23 cellular contexts compared by ENCODE assay signal in the genomic region with DNA sequence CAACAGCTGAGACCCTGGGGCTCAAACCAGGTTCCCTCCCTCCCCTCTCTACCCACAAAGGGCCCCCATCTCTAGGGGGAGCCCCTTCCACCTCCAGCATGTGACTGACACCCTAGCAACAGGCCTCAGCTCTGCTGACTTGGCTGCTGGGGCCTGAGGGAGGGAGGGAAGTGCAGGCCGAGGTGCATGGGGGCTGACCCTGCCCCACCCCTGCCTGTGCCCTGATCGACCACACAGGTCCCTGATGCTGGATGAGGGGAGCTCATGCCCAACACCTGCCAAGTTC. TPM values are rescaled to one million over a fixed set of nuclear protein-coding genes. Genes with fewer than 3 reads are reported as not detected.
DNase-seq lines count a peak whose midpoint lies in the region; ATAC-seq and TF ChIP-seq lines count a peak whose summit lies in the region.
"Had no signal": no experiment of that assay in that cellular context is flagged by ENCODE, and none has a peak within 500 bp of the region (broad histone marks: within the 10 kb centered on the region; RNA-seq: fewer than 3 reads in every experiment).

No MANE protein-coding gene starts in this region.

- H3K9me3 Mint-ChIP-seq in endodermal cell: no peaks in the 10 kb centered on the region
- H3K9me3 Mint-ChIP-seq: stimulated activated memory B cell treated with anti-CD40 and anti-IgM and Interleukin-4, amounts not matched to agents 10 μg/mL and 1 μg/mL and 100 μg/mL, for 72 hours had no signal

- H3K4me3 Mint-ChIP-seq in endodermal cell: no peak overlapping the region
- H3K4me3 Mint-ChIP-seq: stimulated activated memory B cell treated with anti-CD40 and anti-IgM and Interleukin-4, amounts not matched to agents 10 μg/mL and 1 μg/mL and 100 μg/mL, for 72 hours had no signal

- DNase-seq in right cardiac atrium (peak in 2 of 3 donors; percentile 46), heart right ventricle (no peak), endodermal cell (peak; percentile 38), transverse colon (peak; percentile 8), DMS79 (lab: John Stamatoyannopoulos, UW) (no peak)
- DNase-seq: ACHN; activated CD8-positive, alpha-beta memory T cell treated with anti-CD3 and anti-CD28 coated beads, Interleukin-2, amount 50 U/mL, for 4 hours; brain microvascular endothelial cell; effector memory CD4-positive, alpha-beta T cell; esophagus squamous epithelium; NCI-H1105 treated with DMSO at 0.1 percent for 48 hours; NCI-H2029 treated with DMSO at 0.1 percent for 48 hours; NCI-H226; OCI-M1; stimulated activated CD4-positive, alpha-beta T cell treated with anti-CD3 and anti-CD28 coated beads, Interleukin-1b, Interleukin-23, amount 100 ng/mL, for 48 hours; testis had no signal

- TF ChIP-seq CTCF in heart right ventricle (IDR thresholded peaks at IDR 0.05) (no peak), endodermal cell (conservative IDR thresholded peaks at IDR 0.05) (no peak), transverse colon (IDR thresholded peaks at IDR 0.05) (no peak)

- H3K36me3 ChIP-seq in heart right ventricle: no peaks in the 10 kb centered on the region
- no peaks in the 10 kb centered on the region for H3K36me3 ChIP-seq in endodermal cell (ENCODE audit: control insufficient read depth, insufficient read depth, low read length)
- no peaks in the 10 kb centered on the region for H3K36me3 ChIP-seq in transverse colon
- H3K36me3 ChIP-seq: BLaER1, brain microvascular endothelial cell, prostate gland had no signal

- H3K36me3 Mint-ChIP-seq in endodermal cell (ENCODE audit: low read depth): no peaks in the 10 kb centered on the region
- H3K36me3 Mint-ChIP-seq: stimulated activated memory B cell treated with anti-CD40 and anti-IgM and Interleukin-4, amounts not matched to agents 10 μg/mL and 1 μg/mL and 100 μg/mL, for 72 hours had no signal

- peaks cover 11% of the 10 kb centered on the region for H3K4me1 Mint-ChIP-seq in endodermal cell

- H3K9me3 ChIP-seq in right cardiac atrium (ENCODE audit: control insufficient read depth, low read length): no peaks in the 10 kb centered on the region
- no peaks in the 10 kb centered on the region for H3K9me3 ChIP-seq in heart right ventricle
- no peaks in the 10 kb centered on the region for H3K9me3 ChIP-seq in endodermal cell (ENCODE audit: control insufficient read depth, low read length)
- no peaks in the 10 kb centered on the region for H3K9me3 ChIP-seq in transverse colon
- H3K9me3 ChIP-seq: BLaER1, esophagus squamous epithelium, prostate gland, testis had no signal

- H3K27ac Mint-ChIP-seq in endodermal cell: no peak overlapping the region
- H3K27ac Mint-ChIP-seq: stimulated activated memory B cell treated with anti-CD40 and anti-IgM and Interleukin-4, amounts not matched to agents 10 μg/mL and 1 μg/mL and 100 μg/mL, for 72 hours had no signal

- H3K4me1 ChIP-seq in right cardiac atrium (ENCODE audit: control insufficient read depth, insufficient read depth, low read length): peaks cover 6% of the 10 kb centered on the region
- peaks cover 31 to 72% (median 55%) of the 10 kb centered on the region in 9 donors for H3K4me1 ChIP-seq in heart right ventricle
- no peaks in the 10 kb centered on the region for H3K4me1 ChIP-seq in endodermal cell (ENCODE audit: control insufficient read depth, insufficient read depth, low read length)
- peaks cover 15 to 69% (median 53%) of the 10 kb centered on the region in 4 donors for H3K4me1 ChIP-seq in transverse colon

- H3K27ac ChIP-seq in right cardiac atrium (ENCODE audit: low read length) (no peak overlapping the region), heart right ventricle (no peak overlapping the region), endodermal cell (ENCODE audit: low read depth, low read length) (no peak overlapping the region), transverse colon (no peak overlapping the region)
- H3K27ac ChIP-seq: BLaER1, brain microvascular endothelial cell, HL-60, prostate gland, testis had no signal

- TF ChIP-seq EP300 in transverse colon (IDR thresholded peaks at IDR 0.05; ENCODE audit: low read depth): no peak

- in situ Hi-C loops in transverse colon (cut with MboI; ENCODE audit: low pct_ligation_motif_present in 1 of 4, low pct_unique_long_range_greater_than_20kb in 1 of 4, low sequenced_read_pairs in 3 of 4): loop anchor here in 2 of 4 donors (25.0 kb wide), 2 partner anchors 180 to 205 kb away; partner anchors contain the start of genes CES3 (in 1 of the 2) and CES4A (in 1 of the 2)

- H3K4me3 ChIP-seq in right cardiac atrium (ENCODE audit: low read length) (no peak overlapping the region), heart right ventricle (no peak overlapping the region), endodermal cell (ENCODE audit: low read length) (no peak overlapping the region), transverse colon (no peak overlapping the region)
- H3K4me3 ChIP-seq: BLaER1, esophagus squamous epithelium, prostate gland, testis had no signal

- 68% methylated on average over 2 of the region's 2 CpGs for WGBS in right cardiac atrium
- WGBS in heart right ventricle, 2 donors: 72 to 75% methylated on average over 2 of the region's 2 CpGs
- WGBS in endodermal cell (ENCODE audit: insufficient coverage in 1 of 2, insufficient read length in 1 of 2), 2 experiments: 87% methylated on average over 2 of the region's 2 CpGs; no CpG with 5 or more reads in 1 of the 2 experiments
- 67% methylated on average over 2 of the region's 2 CpGs; no CpG with 5 or more reads in 1 of the 2 donors for WGBS in transverse colon (ENCODE audit: low coverage in 1 of 2), 2 donors

- H3K9ac ChIP-seq in endodermal cell (ENCODE audit: extremely low read depth, low read length, poor library complexity, severe bottlenecking): no peak overlapping the region
- H3K9ac ChIP-seq: BLaER1 had no signal

- peaks cover 93% of the 10 kb centered on the region for H3K27me3 Mint-ChIP-seq in endodermal cell (ENCODE audit: insufficient read depth)

- no peaks in the 10 kb centered on the region for H3K27me3 ChIP-seq in right cardiac atrium (ENCODE audit: control insufficient read depth, insufficient read depth)
- peaks cover 0 to 90% (median 24%) of the 10 kb centered on the region in 7 donors for H3K27me3 ChIP-seq in heart right ventricle
- H3K27me3 ChIP-seq in endodermal cell (ENCODE audit: control insufficient read depth, insufficient read depth, low read length, poor library complexity, severe bottlenecking): peaks cover 91% of the 10 kb centered on the region
- H3K27me3 ChIP-seq in transverse colon: peaks cover 51% of the 10 kb centered on the region
- H3K27me3 ChIP-seq: testis had no signal

- intact Hi-C loops in right cardiac atrium (cut with DNase I): no loop called here
- intact Hi-C loops in heart right ventricle (cut with DNase I): no loop called here
- intact Hi-C loops in transverse colon (cut with DNase I; ENCODE audit: low total_unique reads): no loop called here

- no peak for TF ChIP-seq POLR2A in transverse colon (IDR thresholded peaks at IDR 0.05)

- ATAC-seq in right cardiac atrium: no peak
- no peak for ATAC-seq in heart right ventricle
- ATAC-seq in GM19351 (IDR thresholded peaks at IDR 0.05; ENCODE audit: unreplicated experiment): no peak
- ATAC-seq: Right ventricle myocardium inferior; stimulated activated memory B cell treated with anti-CD40 and anti-IgM and Interleukin-4, amounts not matched to agents 10 μg/mL and 1 μg/mL and 100 μg/mL, for 72 hours had no signal

RNA-seq across cellular contexts. Expression of gene HSF4, which starts 2.3 kb away (rescaled TPM):
- total RNA-seq in right cardiac atrium: 10 to 100 TPM; 29.7 to 92.2 (median 60.3) TPM
- polyA plus RNA-seq in right cardiac atrium: 36.6 TPM
- total RNA-seq in heart right ventricle: 10 to 100 TPM; 32.9 to 71.3 (median 38.6) TPM
- 100 to 1,000 TPM in 1 of 2 donors, 1 to 10 TPM in 1; 9.1 to 199 TPM for polyA plus RNA-seq in heart right ventricle
- 1 to 10 TPM; 2.0 to 6.8 TPM for total RNA-seq in endodermal cell
- 1.2 TPM for polyA plus RNA-seq in endodermal cell (2013, experiment 1 of 2)
- 1.6 TPM for polyA plus RNA-seq in endodermal cell (2013, experiment 2 of 2)
- 100 to 1,000 TPM in 1 of 4 donors, 10 to 100 TPM in 3; 29.5 to 136 (median 76.6) TPM for total RNA-seq in transverse colon

RNA-seq across cellular contexts. Expression of gene NOL3, which starts 3.5 kb away (rescaled TPM):
- 100 to 1,000 TPM in 3 of 4 donors, 10 to 100 TPM in 1; 67.5 to 125 (median 107) TPM for total RNA-seq in right cardiac atrium
- 133 TPM for polyA plus RNA-seq in right cardiac atrium
- total RNA-seq in heart right ventricle: 10 to 100 TPM; 71.8 to 92.2 (median 79.9) TPM
- 100 to 1,000 TPM; 115 to 132 TPM for polyA plus RNA-seq in heart right ventricle
- total RNA-seq in endodermal cell: 10 to 100 TPM; 11.6 TPM
- polyA plus RNA-seq in endodermal cell (2013, experiment 1 of 2): 12.1 TPM
- 6.5 TPM for polyA plus RNA-seq in endodermal cell (2013, experiment 2 of 2)
- total RNA-seq in transverse colon: 10 to 100 TPM; 39.5 to 65.9 (median 41.2) TPM

RNA-seq across cellular contexts. Expression of gene FBXL8, which starts 7.1 kb away (rescaled TPM):
- total RNA-seq in right cardiac atrium: 10 to 100 TPM in 2 of 4 donors, 1 to 10 TPM in 2; 7.7 to 13.9 (median 9.9) TPM
- 9.8 TPM for polyA plus RNA-seq in right cardiac atrium
- 10 to 100 TPM in 1 of 10 donors, 1 to 10 TPM in 9; 3.9 to 10.5 (median 5.0) TPM for total RNA-seq in heart right ventricle
- polyA plus RNA-seq in heart right ventricle: 10 to 100 TPM in 1 of 2 donors, 1 to 10 TPM in 1; 8.6 to 17.3 TPM
- 1 to 10 TPM; 1.9 to 3.5 TPM for total RNA-seq in endodermal cell
- polyA plus RNA-seq in endodermal cell (2013, experiment 1 of 2): 1.1 TPM
- 0.75 TPM for polyA plus RNA-seq in endodermal cell (2013, experiment 2 of 2)
- 10 to 100 TPM; 30.0 to 91.1 (median 55.1) TPM for total RNA-seq in transverse colon

RNA-seq across cellular contexts. Expression of gene TRADD, which starts 7.1 kb away (rescaled TPM):
- 10 to 100 TPM in 2 of 4 donors, 1 to 10 TPM in 2; 9.0 to 11.1 (median 9.8) TPM for total RNA-seq in right cardiac atrium
- polyA plus RNA-seq in right cardiac atrium: 8.7 TPM
- total RNA-seq in heart right ventricle: 10 to 100 TPM in 1 of 10 donors, 1 to 10 TPM in 9; 4.8 to 12.4 (median 5.7) TPM
- polyA plus RNA-seq in heart right ventricle: 10 to 100 TPM in 1 of 2 donors, 1 to 10 TPM in 1; 9.7 to 17.9 TPM
- total RNA-seq in endodermal cell: 1 to 10 TPM; 2.8 to 5.4 TPM
- polyA plus RNA-seq in endodermal cell (2013, experiment 1 of 2): 1.3 TPM
- 0.83 TPM for polyA plus RNA-seq in endodermal cell (2013, experiment 2 of 2)
- total RNA-seq in transverse colon: 10 to 100 TPM; 32.2 to 74.8 (median 42.0) TPM
- polyA plus RNA-seq: neural cell had no signal

RNA-seq across cellular contexts. Expression of gene B3GNT9, which starts 16.0 kb away (rescaled TPM):
- total RNA-seq in right cardiac atrium (10 to 100 TPM; 17.0 to 19.8 (median 18.7) TPM), heart right ventricle (10 to 100 TPM in 4 of 10 donors, 1 to 10 TPM in 6; 7.4 to 17.6 (median 9.6) TPM), endodermal cell (10 to 100 TPM in 1 of 2 donors, 1 to 10 TPM in 1; 7.2 to 11.0 TPM), transverse colon (10 to 100 TPM in 1 of 4 donors, 1 to 10 TPM in 3; 1.5 to 69.1 (median 5.5) TPM)
- polyA plus RNA-seq in right cardiac atrium (11.7 TPM), heart right ventricle (10 to 100 TPM in 1 of 2 donors, 1 to 10 TPM in 1; 5.4 to 19.1 TPM)
- 2.7 TPM for polyA plus RNA-seq in endodermal cell (2013, experiment 1 of 2)
- polyA plus RNA-seq in endodermal cell (2013, experiment 2 of 2): 2.1 TPM
- polyA plus RNA-seq: neural cell had no signal

Comparison
In these comparisons a context has a peak if more than half of its experiments do, and no peak if none do; other contexts are left out.
1. DNase-seq: peak in right cardiac atrium (2 of 3), endodermal cell (single experiment) and transverse colon (single experiment); none in heart right ventricle (0 of 2) and DMS79 (single experiment).